In genomic region chr14:102264775-102265174, GRCh38 we compare ENCODE assay signal across 19 cellular contexts. TPM values are rescaled to one million over a fixed set of nuclear protein-coding genes. Genes with fewer than 3 reads are reported as not detected.
DNase-seq lines count a peak whose midpoint lies in the region; ATAC-seq and TF ChIP-seq lines count a peak whose summit lies in the region.
"Had no signal": no experiment of that assay in that cellular context is flagged by ENCODE, and none has a peak within 500 bp of the region (broad histone marks: within the 10 kb centered on the region; RNA-seq: fewer than 3 reads in every experiment).

No MANE protein-coding gene starts in this region.

- intact Hi-C loops in Right ventricle myocardium inferior (cut with DNase I) (loop anchor here (5.0 kb wide), 1 partner anchor 38 kb away; no protein-coding TSS in a partner anchor), cardiac septum (cut with DNase I) (loop anchor here (5.0 kb wide), 1 partner anchor 48 kb away; no protein-coding TSS in a partner anchor), Right ventricle myocardium superior (cut with DNase I) (no loop called here), left lung (cut with DNase I) (no loop called here)

- peaks cover 7% of the 10 kb centered on the region; the same call in 1 of the 2 replicates for H3F3A ChIP-seq in GM23248 (ENCODE audit: insufficient read depth)
- H3F3A ChIP-seq in MM.1S (ENCODE audit: insufficient read depth, low read length), result no peaks in the 10 kb centered on the region

- TF ChIP-seq CTCF in left lung (IDR thresholded peaks at IDR 0.05) (no peak), MM.1S (IDR thresholded peaks at IDR 0.05; ENCODE audit: low read length) (no peak)

- H2BK5ac ChIP-seq in mesenchymal stem cell (ENCODE audit: low read depth, low read length, poor library complexity, severe bottlenecking), result no peak overlapping the region

- no peak overlapping the region for H3K4ac ChIP-seq in mesenchymal stem cell (ENCODE audit: low read depth in 1 of 2, low read length in 2 of 2)

- H3K9ac ChIP-seq in mesenchymal stem cell (ENCODE audit: low read length) (no peak overlapping the region), GM23248 (no peak overlapping the region), MM.1S (ENCODE audit: low read length) (no peak overlapping the region)

- H3K36me3 ChIP-seq in mesenchymal stem cell (ENCODE audit: control insufficient read depth in 1 of 2, insufficient read depth in 2 of 2, low read depth in 1 of 2, low read length in 2 of 2) (no peaks in the 10 kb centered on the region), left lung (no peaks in the 10 kb centered on the region), GM23248 (ENCODE audit: low read depth) (0 out of 2 replicates have a peak, but pooled peaks cover 5% of the 10 kb centered on the region), MM.1S (replicated peaks; ENCODE audit: insufficient read depth, low read length) (no peaks in the 10 kb centered on the region)
- H3K36me3 ChIP-seq: esophagus squamous epithelium, prostate gland, WERI-Rb-1 had no signal

- H3K4me1 ChIP-seq in mesenchymal stem cell (ENCODE audit: control insufficient read depth, insufficient read depth, low read depth, low read length), result peaks cover 5% of the 10 kb centered on the region
- no peaks in the 10 kb centered on the region for H3K4me1 ChIP-seq in left lung
- 0 out of 2 replicates have a peak, but pooled peaks cover 9% of the 10 kb centered on the region for H3K4me1 ChIP-seq in GM23248 (ENCODE audit: insufficient read depth)
- H3K4me1 ChIP-seq in MM.1S (ENCODE audit: low read length), result no peaks in the 10 kb centered on the region
- H3K4me1 ChIP-seq: prostate gland had no signal

- no peak overlapping the region for H2BK12ac ChIP-seq in mesenchymal stem cell (ENCODE audit: low read length in 2 of 2)

- peak overlapping the region; percentile 72 for H2AK5ac ChIP-seq in mesenchymal stem cell (ENCODE audit: low read length, severe bottlenecking)

- H3K27ac ChIP-seq in mesenchymal stem cell (ENCODE audit: low read length, poor library complexity, severe bottlenecking), result no peak overlapping the region
- H3K27ac ChIP-seq in left lung, result no peak overlapping the region
- no peak overlapping the region for H3K27ac ChIP-seq in GM23248
- H3K27ac ChIP-seq in MM.1S (ENCODE audit: low read length), result no peak overlapping the region
- H3K27ac ChIP-seq: esophagus squamous epithelium, WERI-Rb-1 had no signal

- no peaks in the 10 kb centered on the region for H3K9me2 ChIP-seq in GM23248 (ENCODE audit: insufficient read depth)
- no peaks in the 10 kb centered on the region for H3K9me2 ChIP-seq in MM.1S (replicated peaks; ENCODE audit: insufficient read depth, low read length)

- H3K9me3 ChIP-seq in mesenchymal stem cell (ENCODE audit: control insufficient read depth, low read length) (no peaks in the 10 kb centered on the region), left lung (no peaks in the 10 kb centered on the region), GM23248 (ENCODE audit: low read depth) (no peaks in the 10 kb centered on the region), MM.1S (replicated peaks; ENCODE audit: insufficient read depth, low read length) (no peaks in the 10 kb centered on the region)
- H3K9me3 ChIP-seq: esophagus squamous epithelium, prostate gland had no signal

- H3K79me2 ChIP-seq in GM23248 (ENCODE audit: insufficient read depth) (peaks cover 10% of the 10 kb centered on the region; the same call in 1 of the 2 replicates), MM.1S (ENCODE audit: low read length) (no peaks in the 10 kb centered on the region)

- H4K91ac ChIP-seq in mesenchymal stem cell (ENCODE audit: low read length), result no peak overlapping the region

- no peak overlapping the region for H2BK120ac ChIP-seq in mesenchymal stem cell (ENCODE audit: low read depth, low read length)

- H2AFZ ChIP-seq in mesenchymal stem cell (ENCODE audit: low read depth, low read length), result no peak overlapping the region
- no peak overlapping the region for H2AFZ ChIP-seq in GM23248
- H2AFZ ChIP-seq in MM.1S (ENCODE audit: low read length), result no peak overlapping the region

- H4K8ac ChIP-seq in mesenchymal stem cell (ENCODE audit: low read length), result no peak overlapping the region

- no peak overlapping the region for H3K23ac ChIP-seq in mesenchymal stem cell (ENCODE audit: low read length in 2 of 2)

- H3K14ac ChIP-seq in mesenchymal stem cell (ENCODE audit: low read length in 2 of 2), result no peak overlapping the region

- ATAC-seq in Right ventricle myocardium inferior (peak; percentile 92), Right ventricle myocardium superior (ENCODE audit: poor library complexity) (peak; percentile 96), left lung (no peak)
- ATAC-seq: activated naive CD4-positive, alpha-beta T cell treated with anti-CD3 and anti-CD28 coated beads, Interleukin-2, amount 50 U/mL, for 72 hours had no signal

- no peak overlapping the region for H3K18ac ChIP-seq in mesenchymal stem cell (ENCODE audit: low read depth in 1 of 2, low read length in 2 of 2)

- no peaks in the 10 kb centered on the region for H3K79me1 ChIP-seq in mesenchymal stem cell (replicated peaks; ENCODE audit: low read length, poor library complexity, severe bottlenecking)

- 91% methylated on average over 3 of the region's 4 CpGs for WGBS in mesenchymal stem cell
- 98 to 100% methylated on average over 4 of the region's 4 CpGs for WGBS in GM23248 (ENCODE audit: low coverage in 1 of 2, low lambda C conversion rate in 2 of 2, missing lambda C conversion rate in 2 of 2), 2 experiments

- H4K20me1 ChIP-seq in GM23248 (ENCODE audit: insufficient read depth) (no peaks in the 10 kb centered on the region), MM.1S (ENCODE audit: insufficient read depth, low read length) (no peaks in the 10 kb centered on the region)

- no peak for DNase-seq in Right ventricle myocardium inferior (ENCODE audit: missing footprints)
- no peak for DNase-seq in cardiac septum (ENCODE audit: low spot score)
- peak; percentile 63 for DNase-seq in Right ventricle myocardium superior
- DNase-seq in mesenchymal stem cell, result no peak
- DNase-seq in retina, result no peak
- no peak for DNase-seq in left lung
- DNase-seq in GM23248, result no peak
- DNase-seq in MM.1S, result no peak
- DNase-seq: activated CD4-positive, alpha-beta memory T cell treated with anti-CD3 and anti-CD28 coated beads for 36 hours; activated T-cell treated with anti-CD3 and anti-CD28 coated beads, Interleukin-2, amount 50 U/mL, for 1 hour; DND-41; esophagus squamous epithelium; hypothalamus; NCI-H1694 treated with DMSO at 0.1 percent for 48 hours; NCI-H345; stimulated activated naive CD4-positive, alpha-beta T cell; WERI-Rb-1 had no signal

- H2BK15ac ChIP-seq in mesenchymal stem cell (ENCODE audit: low read depth, poor library complexity, severe bottlenecking), result no peak overlapping the region

- no peaks in the 10 kb centered on the region for H3K27me3 ChIP-seq in mesenchymal stem cell (ENCODE audit: control insufficient read depth in 1 of 2, insufficient read depth in 1 of 2, low read length in 2 of 2)
- H3K27me3 ChIP-seq in left lung, result no peaks in the 10 kb centered on the region
- H3K27me3 ChIP-seq in GM23248 (replicated peaks; ENCODE audit: insufficient read depth), result no peaks in the 10 kb centered on the region
- H3K27me3 ChIP-seq in MM.1S (replicated peaks; ENCODE audit: insufficient read depth, low read length), result no peaks in the 10 kb centered on the region
- H3K27me3 ChIP-seq: esophagus squamous epithelium had no signal

- no peak overlapping the region for H3K4me3 ChIP-seq in mesenchymal stem cell (ENCODE audit: insufficient read depth in 1 of 2, low read depth in 1 of 2, low read length in 2 of 2)
- no peak overlapping the region for H3K4me3 ChIP-seq in left lung
- H3K4me3 ChIP-seq in GM23248, result no peak overlapping the region
- H3K4me3 ChIP-seq in MM.1S (ENCODE audit: low read length), result no peak overlapping the region
- H3K4me3 ChIP-seq: esophagus squamous epithelium, prostate gland had no signal

- no peak overlapping the region for H3K4me2 ChIP-seq in mesenchymal stem cell (ENCODE audit: low read length, poor library complexity, severe bottlenecking)
- no peak overlapping the region for H3K4me2 ChIP-seq in GM23248 (ENCODE audit: unreplicated experiment)
- no peak overlapping the region for H3K4me2 ChIP-seq in MM.1S (ENCODE audit: low read depth, low read length)

- in situ Hi-C loops in GM23248 (cut with MboI), result no loop called here

RNA-seq across cellular contexts. Expression of gene MOK, which starts 40.2 kb away (rescaled TPM):
- total RNA-seq in Right ventricle myocardium inferior (9.4 TPM), cardiac septum (9.5 TPM), Right ventricle myocardium superior (10.8 TPM), left lung (10 to 100 TPM in 1 of 2 donors, 1 to 10 TPM in 1; 8.7 to 10.1 TPM)
- polyA plus RNA-seq in mesenchymal stem cell (2013, experiment 1 of 2), result 6.9 TPM
- polyA plus RNA-seq in mesenchymal stem cell (2013, experiment 2 of 2), result 7.7 TPM
- 34.9 and 43.4 TPM in 2 replicates for total RNA-seq in GM23248 (2014; rRNA removed; shearing (Covaris generic))
- polyA plus RNA-seq in GM23248 (2016; fragmentation: Nextera tagmentation; extraction: Ambion mirVana), result 65.8 and 67.9 TPM in 2 replicates

RNA-seq across cellular contexts. Expression of gene ZNF839, which starts 54.8 kb away (rescaled TPM):
- total RNA-seq in Right ventricle myocardium inferior (7.6 TPM), cardiac septum (10.2 TPM), Right ventricle myocardium superior (7.8 TPM), left lung (1 to 10 TPM; 8.8 to 9.4 TPM)
- 3.4 TPM for polyA plus RNA-seq in mesenchymal stem cell (2013, experiment 1 of 2)
- polyA plus RNA-seq in mesenchymal stem cell (2013, experiment 2 of 2), result 3.8 TPM
- 6.7 and 8.4 TPM in 2 replicates for total RNA-seq in GM23248 (2014; rRNA removed; shearing (Covaris generic))
- 3.5 and 4.2 TPM in 2 replicates for polyA plus RNA-seq in GM23248 (2016; fragmentation: Nextera tagmentation; extraction: Ambion mirVana)

Comparison
In these comparisons a context has a peak if more than half of its experiments do, and no peak if none do; other contexts are left out.
1. intact Hi-C loops: an anchor here in Right ventricle myocardium inferior (5.0 kb wide) and cardiac septum (5.0 kb wide); none called in Right ventricle myocardium superior and left lung.